25 cellular contexts compared by ENCODE assay signal in the genomic region with DNA sequence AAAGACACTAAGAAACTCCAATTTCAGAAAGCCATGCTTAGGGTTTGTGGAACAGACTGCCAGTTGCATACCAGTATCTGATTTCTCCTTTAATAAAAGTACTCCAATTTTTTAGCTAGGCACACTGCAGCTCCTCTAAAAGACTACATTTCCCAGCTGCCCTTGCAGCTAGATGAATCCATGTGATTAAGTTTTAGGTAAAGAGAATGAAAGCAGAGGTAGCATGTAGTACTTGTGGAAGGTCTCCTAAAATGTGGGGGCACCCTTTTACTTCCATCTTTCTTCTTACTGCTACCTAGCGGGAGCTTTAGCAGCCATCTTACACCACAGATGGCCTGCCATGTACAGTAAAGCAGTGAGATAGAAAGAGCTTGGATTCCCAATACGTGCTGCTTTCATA.
"Had no signal": no experiment of that assay in that cellular context is flagged by ENCODE, and none has a peak within 500 bp of the region (broad histone marks: within the 10 kb centered on the region; RNA-seq: fewer than 3 reads in every experiment).

No MANE protein-coding gene starts in this region.

- H3K4me3 ChIP-seq: coronary artery, hepatocyte, neural progenitor cell, ovary, right atrium auricular region, suprapubic skin, thyroid gland had no signal

- ATAC-seq: natural killer cell treated with Interleukin-12 subunit alpha and Interleukin-12 subunit beta and Interleukin-15 and Interleukin-18, amount 100 ng/mL, for 72 hours; stimulated activated effector memory CD8-positive, alpha-beta T cell treated with anti-CD3 and anti-CD28 coated beads, Interleukin-12 subunit alpha, Interleukin-12 subunit beta, amount 100 ng/mL, for 72 hours; stimulated activated naive CD8-positive, alpha-beta T cell treated with anti-CD3 and anti-CD28 coated beads, Interleukin-15, Interleukin-2, amounts not matched to agents 100 U/mL and 50 U/mL, for 24 hours had no signal

- H3K79me2 ChIP-seq: hepatocyte had no signal

- H3K27me3 ChIP-seq: hepatocyte, neural progenitor cell, ovary, right atrium auricular region, suprapubic skin, thyroid gland had no signal

- H3K4me1 Mint-ChIP-seq: endodermal cell; mesothelial cell of epicardium; stimulated activated effector memory CD8-positive, alpha-beta T cell treated with anti-CD3 and anti-CD28 coated beads, Interleukin-12 subunit alpha, Interleukin-12 subunit beta, amount 100 ng/mL, for 72 hours had no signal

- H3K4me1 ChIP-seq: neural progenitor cell, right atrium auricular region, suprapubic skin, thyroid gland had no signal

- H3K27me3 Mint-ChIP-seq: type B pancreatic cell had no signal

- H3K4me2 ChIP-seq: hepatocyte, neural progenitor cell had no signal

- H3K4me3 Mint-ChIP-seq: endodermal cell; mesothelial cell of epicardium; natural killer cell treated with Interleukin-12 subunit alpha and Interleukin-12 subunit beta and Interleukin-15 and Interleukin-18, amount 100 ng/mL, for 72 hours; neural progenitor cell; stimulated activated effector memory CD8-positive, alpha-beta T cell treated with anti-CD3 and anti-CD28 coated beads, Interleukin-12 subunit alpha, Interleukin-12 subunit beta, amount 100 ng/mL, for 72 hours; type B pancreatic cell had no signal

- H3K36me3 Mint-ChIP-seq: stimulated activated effector memory CD8-positive, alpha-beta T cell treated with anti-CD3 and anti-CD28 coated beads, Interleukin-12 subunit alpha, Interleukin-12 subunit beta, amount 100 ng/mL, for 72 hours had no signal

- H3K36me3 ChIP-seq: neural progenitor cell, ovary, right atrium auricular region, suprapubic skin, thyroid gland had no signal

- DNase-seq: effector CD4-positive, alpha-beta T cell; endodermal cell; foreskin melanocyte; head of caudate nucleus; kidney glomerular epithelial cell; nucleus accumbens; ovary; small intestine; stimulated activated CD4-positive, alpha-beta T cell treated with anti-CD3 and anti-CD28 coated beads, Interleukin-12 subunit alpha, Interleukin-12 subunit beta, amount 100 ng/mL, for 4 hours; stimulated activated CD4-positive, alpha-beta T cell treated with anti-CD3 and anti-CD28 coated beads, Interleukin-4, amount 100 ng/mL, for 1 hour; stimulated activated CD8-positive, alpha-beta memory T cell treated with anti-CD3 and anti-CD28 coated beads, Interleukin-4, amount 100 ng/mL, for 48 hours; stimulated activated naive CD8-positive, alpha-beta T cell treated with anti-CD3 and anti-CD28 coated beads, Interleukin-15, Interleukin-2, amounts not matched to agents 100 U/mL and 50 U/mL, for 24 hours; thyroid gland had no signal

- H3K27ac ChIP-seq: coronary artery, hepatocyte, neural progenitor cell, ovary, right atrium auricular region, suprapubic skin, thyroid gland had no signal

- H3K27ac Mint-ChIP-seq: endodermal cell; mesothelial cell of epicardium; natural killer cell treated with Interleukin-12 subunit alpha and Interleukin-12 subunit beta and Interleukin-15 and Interleukin-18, amount 100 ng/mL, for 72 hours; neural progenitor cell; stimulated activated effector memory CD8-positive, alpha-beta T cell treated with anti-CD3 and anti-CD28 coated beads, Interleukin-12 subunit alpha, Interleukin-12 subunit beta, amount 100 ng/mL, for 72 hours; type B pancreatic cell had no signal

- FAIRE-seq: endothelial cell of umbilical vein, islet of Langerhans, small intestine, urothelium cell line had no signal

- H3K9me3 ChIP-seq: ovary, thyroid gland had no signal

- H2AFZ ChIP-seq: hepatocyte, neural progenitor cell had no signal

- H3K9ac ChIP-seq: neural progenitor cell had no signal
